In the genomic region with DNA sequence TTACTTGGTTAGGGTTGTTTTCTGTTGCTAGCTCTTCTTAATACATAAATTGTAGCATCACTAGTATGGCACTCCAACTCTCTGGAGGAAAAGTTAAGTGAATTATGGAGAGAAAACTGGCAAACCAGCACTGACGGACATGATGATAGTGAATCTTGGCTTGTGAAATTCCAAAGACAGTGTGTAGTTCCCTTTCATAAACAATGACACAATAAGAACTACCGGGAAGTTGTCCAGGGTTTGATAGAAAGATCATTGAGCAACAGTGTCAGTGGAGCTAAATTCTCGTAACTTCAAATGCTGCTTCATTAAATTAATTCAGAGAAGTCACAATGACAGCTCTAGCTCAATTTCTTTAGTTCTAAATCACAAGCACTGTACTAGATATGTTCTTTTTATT, we compare ENCODE assay signal across 23 cellular contexts.
DNase-seq lines count a peak whose midpoint lies in the region; ATAC-seq and TF ChIP-seq lines count a peak whose summit lies in the region.
"Had no signal": no experiment of that assay in that cellular context is flagged by ENCODE, and none has a peak within 500 bp of the region (broad histone marks: within the 10 kb centered on the region; RNA-seq: fewer than 3 reads in every experiment).

No MANE protein-coding gene starts in this region.

- peaks cover 12% of the 10 kb centered on the region for H3K9me3 Mint-ChIP-seq in Calu3 (ENCODE audit: low read depth, unreplicated experiment)
- H3K9me3 Mint-ChIP-seq: dendritic cell treated with granulocyte-macrophage colony-stimulating factor and Interleukin-4, amounts not matched to agents 40 ng/mL and 50 ng/mL, for 4 days; stimulated activated naive B cell treated with anti-CD40 and anti-IgM and Interleukin-4, amounts not matched to agents 10 μg/mL and 1 μg/mL and 100 μg/mL, for 72 hours had no signal

- no peak overlapping the region for H3K27ac Mint-ChIP-seq in Calu3 (ENCODE audit: unreplicated experiment)
- H3K27ac Mint-ChIP-seq: CD4-positive, alpha-beta T cell; dendritic cell treated with granulocyte-macrophage colony-stimulating factor and Interleukin-4, amounts not matched to agents 40 ng/mL and 50 ng/mL, for 4 days; stimulated activated naive B cell treated with anti-CD40 and anti-IgM and Interleukin-4, amounts not matched to agents 10 μg/mL and 1 μg/mL and 100 μg/mL, for 72 hours had no signal

- no peaks in the 10 kb centered on the region for H3K27me3 ChIP-seq in SK-N-SH (ENCODE audit: insufficient read depth)
- H3K27me3 ChIP-seq in brain microvascular endothelial cell (replicated peaks) = no peaks in the 10 kb centered on the region
- H3K27me3 ChIP-seq: hepatocyte, ovary, transverse colon had no signal

- 54% methylated on average over 3 of the region's 3 CpGs for WGBS in SK-N-SH (ENCODE audit: low lambda C conversion rate)

- no peaks in the 10 kb centered on the region for H3F3A ChIP-seq in SK-N-SH (replicated peaks; ENCODE audit: insufficient read depth)

- no peaks in the 10 kb centered on the region for H3K27me3 Mint-ChIP-seq in Calu3 (ENCODE audit: unreplicated experiment)
- H3K27me3 Mint-ChIP-seq: CD4-positive, alpha-beta T cell; dendritic cell treated with granulocyte-macrophage colony-stimulating factor and Interleukin-4, amounts not matched to agents 40 ng/mL and 50 ng/mL, for 4 days; stimulated activated naive B cell treated with anti-CD40 and anti-IgM and Interleukin-4, amounts not matched to agents 10 μg/mL and 1 μg/mL and 100 μg/mL, for 72 hours had no signal

- H4K20me1 ChIP-seq in SK-N-SH (ENCODE audit: insufficient read depth) = no peaks in the 10 kb centered on the region

- H3K4me2 ChIP-seq in SK-N-SH = no peak overlapping the region
- H3K4me2 ChIP-seq: hepatocyte had no signal

- H3K4me1 ChIP-seq in SK-N-SH (ENCODE audit: control insufficient read depth in 1 of 2, insufficient read depth in 2 of 2, low read depth in 1 of 2, low read length in 1 of 2) = no peaks in the 10 kb centered on the region
- H3K4me1 ChIP-seq: transverse colon had no signal

- H3K27ac ChIP-seq in SK-N-SH (ENCODE audit: low read depth in 2 of 2, low read length in 1 of 2) = no peak overlapping the region
- no peak overlapping the region for H3K27ac ChIP-seq in brain microvascular endothelial cell
- H3K27ac ChIP-seq: epithelial cell of prostate, hepatocyte, HL-60, ovary, RWPE1, transverse colon had no signal

- H3K79me2 ChIP-seq in SK-N-SH (ENCODE audit: insufficient read depth) = no peaks in the 10 kb centered on the region
- H3K79me2 ChIP-seq: hepatocyte had no signal

- no peaks in the 10 kb centered on the region for H3K4me1 Mint-ChIP-seq in Calu3 (ENCODE audit: low read depth, unreplicated experiment)
- H3K4me1 Mint-ChIP-seq: stimulated activated naive B cell treated with anti-CD40 and anti-IgM and Interleukin-4, amounts not matched to agents 10 μg/mL and 1 μg/mL and 100 μg/mL, for 72 hours had no signal

- H3K9me3 ChIP-seq in SK-N-SH = no peaks in the 10 kb centered on the region
- H3K9me3 ChIP-seq: ovary, transverse colon had no signal

- CTCF ChIA-PET in SK-N-SH (lab: Yijun Ruan, JAX) = interaction anchor here (1.3 kb wide), 1 partner anchor 17 kb away, joined by 4 read pairs; no protein-coding TSS in a partner anchor
- CTCF ChIA-PET in Calu3 (lab: Charles Lee) = no interaction called here

- no peak for TF ChIP-seq EP300 in SK-N-SH (IDR thresholded peaks at IDR 0.05; ENCODE audit: borderline replicate concordance in 1 of 2, low read depth in 1 of 2, low read length in 1 of 2)

- no peak for DNase-seq in SK-N-SH
- DNase-seq in brain microvascular endothelial cell = peak; percentile 61
- DNase-seq in left kidney (ENCODE audit: low read depth, low spot score) = peak; percentile 15
- DNase-seq in stromal cell of bone marrow (ENCODE audit: low read depth) = peak; percentile 85
- no peak for DNase-seq in NCI-H446 (lab: John Stamatoyannopoulos, UW)
- no peak for DNase-seq in activated naive CD4-positive, alpha-beta T cell treated with anti-CD3 and anti-CD28 coated beads, Interleukin-2, amount 50 U/mL, for 16 hours
- no peak for DNase-seq in Calu3
- DNase-seq: 8988T; activated CD4-positive, CD25-positive, alpha-beta regulatory T cell; CD4-positive, alpha-beta T cell; KBM-7; NCI-H1417 treated with DMSO at 0.1 percent for 48 hours; ovary; stimulated activated CD4-positive, alpha-beta T cell treated with anti-CD3 and anti-CD28 coated beads, Interleukin-12 subunit alpha, Interleukin-12 subunit beta, amount 100 ng/mL, for 4 hours; stimulated activated naive B cell treated with anti-CD40 and anti-IgM and Interleukin-4, amounts not matched to agents 10 μg/mL and 1 μg/mL and 100 μg/mL, for 72 hours; T-helper 1 cell; transverse colon had no signal

- no peak overlapping the region; the same call in 1 of the 2 replicates for H2AFZ ChIP-seq in SK-N-SH (ENCODE audit: low read depth)
- H2AFZ ChIP-seq: hepatocyte had no signal

- no TSS peak for BruUV-seq in Calu3 (replicated peaks; lab: Mats Ljungman, UMichigan)

- in situ Hi-C loops in brain microvascular endothelial cell (cut with HindIII; ENCODE audit: low pct_ligation_motif_present, low sequenced_read_pairs) = no loop called here

- intact Hi-C loops in Calu3 (cut with micrococcal nuclease; ENCODE audit: unreplicated experiment) = no loop called here

- H3K9me2 ChIP-seq in SK-N-SH = no peaks in the 10 kb centered on the region

- H3K4me3 ChIP-seq in SK-N-SH (ENCODE audit: low read depth in 2 of 2, low read length in 1 of 2) (no peak overlapping the region), brain microvascular endothelial cell (ENCODE audit: low read depth, low read length) (no peak overlapping the region)
- H3K4me3 ChIP-seq: hepatocyte, ovary, transverse colon had no signal

- H3K9ac ChIP-seq in SK-N-SH = no peak overlapping the region

- no peak overlapping the region for H3K4me3 Mint-ChIP-seq in Calu3 (ENCODE audit: low read depth, unreplicated experiment)
- H3K4me3 Mint-ChIP-seq: CD4-positive, alpha-beta T cell; dendritic cell treated with granulocyte-macrophage colony-stimulating factor and Interleukin-4, amounts not matched to agents 40 ng/mL and 50 ng/mL, for 4 days; stimulated activated naive B cell treated with anti-CD40 and anti-IgM and Interleukin-4, amounts not matched to agents 10 μg/mL and 1 μg/mL and 100 μg/mL, for 72 hours had no signal

- POLR2A ChIA-PET in SK-N-SH (lab: Yijun Ruan, JAX) = no interaction called here

- no peak for ATAC-seq in SK-N-SH treated with all-trans-retinoic acid at 6 μM for 48 hours
- ATAC-seq: stimulated activated naive B cell treated with anti-CD40 and anti-IgM and Interleukin-4, amounts not matched to agents 10 μg/mL and 1 μg/mL and 100 μg/mL, for 72 hours had no signal

- no peaks in the 10 kb centered on the region for H3K36me3 Mint-ChIP-seq in Calu3 (ENCODE audit: insufficient read depth, unreplicated experiment)
- H3K36me3 Mint-ChIP-seq: stimulated activated naive B cell treated with anti-CD40 and anti-IgM and Interleukin-4, amounts not matched to agents 10 μg/mL and 1 μg/mL and 100 μg/mL, for 72 hours had no signal

- H3K36me3 ChIP-seq in SK-N-SH (replicated peaks in 1 of 2; ENCODE audit: control insufficient read depth in 1 of 2, insufficient read depth in 2 of 2, low read length in 1 of 2) (no peaks in the 10 kb centered on the region), brain microvascular endothelial cell (replicated peaks) (no peaks in the 10 kb centered on the region)
- H3K36me3 ChIP-seq: ovary, transverse colon had no signal

- no peak for TF ChIP-seq CTCF in SK-N-SH (IDR thresholded peaks at IDR 0.05)
- no peak for TF ChIP-seq CTCF in brain microvascular endothelial cell (IDR thresholded peaks at IDR 0.05; ENCODE audit: low read depth, low read length, missing control alignments)
- TF ChIP-seq CTCF in Calu3 (IDR thresholded peaks at IDR 0.05; ENCODE audit: unreplicated experiment) = no peak

- no peak for TF ChIP-seq RAD21 in SK-N-SH (IDR thresholded peaks at IDR 0.05; ENCODE audit: low read length)

TF ChIP-seq in SK-N-SH treated with all-trans-retinoic acid at 6 μM for 48 hours, 23 proteins besides CTCF, POLR2A, EP300 and RAD21 (continues in another document):
- peak; percentile 83 for TF ChIP-seq ISL1 (CRISPR knock-in tag; IDR thresholded peaks at IDR 0.05)
- no peak for TF ChIP-seq PPARA (CRISPR knock-in tag; IDR thresholded peaks at IDR 0.05; ENCODE audit: borderline replicate concordance)
- TF ChIP-seq, protein P1, sequence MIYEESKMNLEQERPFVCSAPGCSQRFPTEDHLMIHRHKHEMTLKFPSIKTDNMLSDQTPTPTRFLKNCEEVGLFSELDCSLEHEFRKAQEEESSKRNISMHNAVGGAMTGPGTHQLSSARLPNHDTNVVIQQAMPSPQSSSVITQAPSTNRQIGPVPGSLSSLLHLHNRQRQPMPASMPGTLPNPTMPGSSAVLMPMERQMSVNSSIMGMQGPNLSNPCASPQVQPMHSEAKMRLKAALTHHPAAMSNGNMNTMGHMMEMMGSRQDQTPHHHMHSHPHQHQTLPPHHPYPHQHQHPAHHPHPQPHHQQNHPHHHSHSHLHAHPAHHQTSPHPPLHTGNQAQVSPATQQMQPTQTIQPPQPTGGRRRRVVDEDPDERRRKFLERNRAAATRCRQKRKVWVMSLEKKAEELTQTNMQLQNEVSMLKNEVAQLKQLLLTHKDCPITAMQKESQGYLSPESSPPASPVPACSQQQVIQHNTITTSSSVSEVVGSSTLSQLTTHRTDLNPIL (CRISPR knock-in tag; IDR thresholded peaks at IDR 0.05; ENCODE audit: low read depth) = 0 out of 2 replicates have a peak, but pooled peaks have one; percentile 25

TF ChIP-seq in SK-N-SH, 30 proteins besides CTCF, POLR2A, EP300 and RAD21:
- no peak for TF ChIP-seq POLR2AphosphoS5 (IDR thresholded peaks at IDR 0.05; ENCODE audit: low read depth, low read length)
- no peak for TF ChIP-seq TAF1 (IDR thresholded peaks at IDR 0.05; ENCODE audit: borderline replicate concordance, low read depth, low read length)
- no peak for TF ChIP-seq JUND (IDR thresholded peaks at IDR 0.05)
- TF ChIP-seq SIN3A (IDR thresholded peaks at IDR 0.05; ENCODE audit: borderline replicate concordance, low read depth, low read length) = no peak
TF ChIP-seq in SK-N-SH: peak in this region for 0.

Comparison
In these comparisons a context has a peak if more than half of its experiments do, and no peak if none do; other contexts are left out.
1. DNase-seq: peak in brain microvascular endothelial cell (single experiment), left kidney (single experiment) and stromal cell of bone marrow (single experiment); none in SK-N-SH (single experiment), NCI-H446 (0 of 2), activated naive CD4-positive, alpha-beta T cell treated with anti-CD3 and anti-CD28 coated beads, Interleukin-2, amount 50 U/mL, for 16 hours (single experiment) and Calu3 (single experiment).